23 cellular contexts compared by ENCODE assay signal in the genomic region with DNA sequence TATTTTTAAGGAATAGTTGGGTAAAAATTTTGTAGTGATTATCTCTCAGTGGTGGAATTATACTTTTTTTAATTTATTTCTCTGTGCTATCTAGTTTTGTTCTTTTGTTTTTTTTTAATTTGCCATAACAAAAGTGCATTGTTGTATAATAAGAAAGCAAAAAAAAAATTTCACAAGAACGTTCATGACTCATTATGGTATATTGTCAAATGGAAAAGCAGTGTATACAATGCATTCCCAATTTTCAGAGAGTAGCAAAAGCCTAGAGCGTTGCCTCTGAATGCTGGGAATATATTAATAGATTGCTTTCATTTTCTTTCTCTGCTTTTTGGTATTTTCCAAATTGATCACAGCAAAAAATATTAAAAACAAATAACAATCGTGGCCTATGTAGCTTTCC. TPM values are rescaled to one million over a fixed set of nuclear protein-coding genes. Genes with fewer than 3 reads are reported as not detected.
DNase-seq lines count a peak whose midpoint lies in the region; FAIRE-seq and TF ChIP-seq lines count a peak whose summit lies in the region.
"Had no signal": no experiment of that assay in that cellular context is flagged by ENCODE, and none has a peak within 500 bp of the region (broad histone marks: within the 10 kb centered on the region; RNA-seq: fewer than 3 reads in every experiment).

No MANE protein-coding gene starts in this region.

- in situ Hi-C loops in SK-MEL-5 (cut with HindIII; ENCODE audit: low pct_unique_long_range_greater_than_20kb, low sequenced_read_pairs) = no loop called here
- in situ Hi-C loops in GM13977 (cut with MboI; ENCODE audit: low pct_unique_long_range_greater_than_20kb, low sequenced_read_pairs, unreplicated experiment) = no loop called here

- H3K4me3 ChIP-seq in kidney (ENCODE audit: low read length in 2 of 2) = no peak overlapping the region
- H3K4me3 ChIP-seq: BLaER1 had no signal

- H3K27me3 Mint-ChIP-seq in HFFc6 (ENCODE audit: insufficient read depth) = peaks cover 12% of the 10 kb centered on the region; the same call in 1 of the 2 replicates

- no peaks in the 10 kb centered on the region for H3K9me3 ChIP-seq in kidney (ENCODE audit: control insufficient read depth in 1 of 2, low read length in 2 of 2)

- peaks cover 57% of the 10 kb centered on the region for H3K4me1 Mint-ChIP-seq in HFFc6 (ENCODE audit: low read depth)
- H3K4me1 Mint-ChIP-seq: CD4-positive, CD25-positive, alpha-beta regulatory T cell; T-helper 17 cell had no signal

- no peak overlapping the region for H3K9ac ChIP-seq in kidney (ENCODE audit: low read length in 2 of 2)
- H3K9ac ChIP-seq: BLaER1, KMS-11 had no signal

- H3K4me1 ChIP-seq in kidney (ENCODE audit: control insufficient read depth in 1 of 2, insufficient read depth in 1 of 2, low read depth in 1 of 2, low read length in 2 of 2) = peaks cover 0 to 2% of the 10 kb centered on the region in 2 donors
- H3K4me1 ChIP-seq: BLaER1 had no signal

- H3K4me3 Mint-ChIP-seq in HFFc6 = peak overlapping the region; percentile 61; the same call in 1 of the 2 replicates
- H3K4me3 Mint-ChIP-seq: CD4-positive, CD25-positive, alpha-beta regulatory T cell; IgD-negative memory B cell; T-helper 17 cell had no signal

- peak; percentile 70 for DNase-seq in ELR (ENCODE audit: low read depth)
- DNase-seq in HFFc6 = no peak
- peak; percentile 6 for DNase-seq in SK-MEL-5 (ENCODE audit: low read depth, low spot score)
- no peak for DNase-seq in kidney
- DNase-seq in AML-193 (lab: John Stamatoyannopoulos, UW) = no peak
- DNase-seq in GM13977 (ENCODE audit: low spot score) = no peak
- no peak for DNase-seq in posterior vena cava (ENCODE audit: low spot score)
- DNase-seq: ACHN; CD4-positive, CD25-positive, alpha-beta regulatory T cell; DMS153; DND-41; NCI-H2029; NCI-H446; NCI-H524 treated with DMSO at 0.1 percent for 48 hours; NCI-H774; T-helper 17 cell had no signal

- no peak overlapping the region for H3K27ac ChIP-seq in kidney (ENCODE audit: low read depth in 2 of 2, low read length in 2 of 2)
- H3K27ac ChIP-seq: BLaER1, KMS-11 had no signal

- H3K36me3 ChIP-seq in kidney (ENCODE audit: control insufficient read depth in 1 of 2, insufficient read depth in 2 of 2, low read length in 2 of 2) = no peaks in the 10 kb centered on the region
- H3K36me3 ChIP-seq: BLaER1 had no signal

- H3K27ac Mint-ChIP-seq in HFFc6 = peak overlapping the region; percentile 76
- H3K27ac Mint-ChIP-seq: CD4-positive, CD25-positive, alpha-beta regulatory T cell; IgD-negative memory B cell; T-helper 17 cell had no signal

- peak; percentile 45 for FAIRE-seq in kidney (lab: Jason Lieb, UNC)
- FAIRE-seq: GM18507, H1, HTR-8/SVneo, RCC 7860 had no signal

- peaks cover 5% of the 10 kb centered on the region for H3K9me3 Mint-ChIP-seq in HFFc6

- 0 out of 2 replicates have a peak, but pooled peaks cover 4% of the 10 kb centered on the region for H3K36me3 Mint-ChIP-seq in HFFc6 (ENCODE audit: low read depth)
- H3K36me3 Mint-ChIP-seq: CD4-positive, CD25-positive, alpha-beta regulatory T cell; IgD-negative memory B cell had no signal

- intact Hi-C loops in kidney (cut with DNase I) (no loop called here), posterior vena cava (cut with DNase I) (no loop called here)

- TF ChIP-seq CTCF in HFFc6 (IDR thresholded peaks at IDR 0.05) (no peak), kidney (IDR thresholded peaks at IDR 0.05; ENCODE audit: borderline replicate concordance, extremely low read depth, insufficient read depth) (no peak), GM13977 (IDR thresholded peaks at IDR 0.05; ENCODE audit: extremely low read depth, insufficient read depth, missing control alignments) (no peak)

RNA-seq across cellular contexts. Expression of gene GPAM, which starts 46.3 kb away (rescaled TPM):
- total RNA-seq in HFFc6 (2021; fragmentation: NEBNext Ultra II Directional; extraction: Animal tissue kit (Norgen Biotek cat#: 25700)) = 10 to 100 TPM in 5 of 6 experiments, 1 to 10 TPM in 1; 7.4 to 14.7 (median 11.4) TPM
- 17.6 and 17.8 TPM in 2 replicates for total RNA-seq in SK-MEL-5 (2014; rRNA removed; shearing (Covaris generic))
- 8.3 and 10.0 TPM in 2 replicates for polyA plus RNA-seq in SK-MEL-5 (2015; cell fraction: cytosol; rRNA removed)
- polyA plus RNA-seq in SK-MEL-5 (2015; cell fraction: nucleus; rRNA removed) = 27.3 and 27.4 TPM in 2 replicates
- total RNA-seq in kidney (9.9 TPM), posterior vena cava (10 to 100 TPM; 11.8 to 13.8 TPM)
- 4.0 TPM for polyA plus RNA-seq in kidney (ENCODE audit: insufficient read depth, low read depth, low replicate concordance)

RNA-seq across cellular contexts. Expression of gene TECTB, which starts 53.3 kb away (rescaled TPM):
- total RNA-seq in HFFc6 (2021; fragmentation: NEBNext Ultra II Directional; extraction: Animal tissue kit (Norgen Biotek cat#: 25700)) = not detected
- total RNA-seq in SK-MEL-5 (2014; rRNA removed; shearing (Covaris generic)) = not detected in 2 replicates
- not detected in 2 replicates for polyA plus RNA-seq in SK-MEL-5 (2015; cell fraction: cytosol; rRNA removed)
- not detected in 2 replicates for polyA plus RNA-seq in SK-MEL-5 (2015; cell fraction: nucleus; rRNA removed)
- total RNA-seq in kidney (not detected), posterior vena cava (not detected)
- not detected for polyA plus RNA-seq in kidney (ENCODE audit: insufficient read depth, low read depth, low replicate concordance)
- total RNA-seq: CD4-positive, CD25-positive, alpha-beta regulatory T cell; H1; T-helper 17 cell had no signal
- polyA plus RNA-seq: CD4-positive, CD25-positive, alpha-beta regulatory T cell; H1; IgD-negative memory B cell had no signal

Comparison
In these comparisons a context has a peak if more than half of its experiments do, and no peak if none do; other contexts are left out.
1. DNase-seq: peak in ELR (single experiment) and SK-MEL-5 (single experiment); none in HFFc6 (single experiment), kidney (single experiment), AML-193 (0 of 2), GM13977 (single experiment) and posterior vena cava (single experiment).